Comparison of ENCODE assay signal across 1 cellular context in genomic region chr19:4374451-4375163, GRCh38.
TF ChIP-seq lines count a peak whose summit lies in the region.

No MANE protein-coding gene starts in this region.

TF ChIP-seq in H1, 55 proteins besides CTCF, POLR2A, EP300 and RAD21 (continued from another document):
- TF ChIP-seq ZNF274 (IDR thresholded peaks at IDR 0.05; ENCODE audit: borderline replicate concordance, extremely low read depth, low read length) (no peak), MAX (IDR thresholded peaks at IDR 0.05) (peak; percentile 47), KDM1A (IDR thresholded peaks at IDR 0.05; ENCODE audit: borderline replicate concordance, low read length) (no peak), YY1 (IDR thresholded peaks at IDR 0.05; ENCODE audit: low read depth, low read length) (no peak), BCL11A (IDR thresholded peaks at IDR 0.05; ENCODE audit: low read depth in 2 of 2, low read length in 2 of 2) (no peak), SIX5 (IDR thresholded peaks at IDR 0.05; ENCODE audit: low read depth, low read length) (no peak), HDAC6 (IDR thresholded peaks at IDR 0.05; ENCODE audit: low read depth, low read length) (no peak), TAF7 (optimal IDR thresholded peaks at IDR 0.05; ENCODE audit: borderline replicate concordance, low read depth, low read length) (no peak), CEBPB (IDR thresholded peaks at IDR 0.05; ENCODE audit: low read depth, low read length) (no peak), CHD2 (IDR thresholded peaks at IDR 0.05; ENCODE audit: low read length) (no peak), SIN3A (conservative IDR thresholded peaks at IDR 0.05 in 1 of 2, IDR thresholded peaks at IDR 0.05 in 1 of 2; ENCODE audit: low read depth in 1 of 2, low read length in 2 of 2) (no peak), ASH2L (IDR thresholded peaks at IDR 0.05; ENCODE audit: low read length) (no peak), BACH1 (IDR thresholded peaks at IDR 0.05; ENCODE audit: low read length) (peak; percentile 91), SAP30 (IDR thresholded peaks at IDR 0.05; ENCODE audit: insufficient read depth, insufficient replicate concordance, low read length) (no peak), GTF2F1 (IDR thresholded peaks at IDR 0.05; ENCODE audit: borderline replicate concordance, low read depth, low read length) (no peak), MAFK (IDR thresholded peaks at IDR 0.05; ENCODE audit: low read depth, low read length) (peak; percentile 72; the same call in 1 of the 2 replicates)
